ENCODE assay signal across 8 cellular contexts in genomic region chr9:73565833-73566465, GRCh38.
DNase-seq lines count a peak whose midpoint lies in the region; ATAC-seq and TF ChIP-seq lines count a peak whose summit lies in the region.

No MANE protein-coding gene starts in this region.

- H3K9me3 Mint-ChIP-seq in activated naive CD8-positive, alpha-beta T cell treated with anti-CD3 and anti-CD28 coated beads, Interleukin-2, amount 50 U/mL, for 24 hours = peaks cover 8% of the 10 kb centered on the region

- no peak overlapping the region for H3K27ac Mint-ChIP-seq in activated naive CD8-positive, alpha-beta T cell treated with anti-CD3 and anti-CD28 coated beads, Interleukin-2, amount 50 U/mL, for 24 hours

- H3K36me3 ChIP-seq in osteoblast (ENCODE audit: insufficient read depth, low read length) = no peaks in the 10 kb centered on the region

- ATAC-seq in GM18498 (IDR thresholded peaks at IDR 0.05; ENCODE audit: unreplicated experiment) = no peak
- ATAC-seq in activated naive CD8-positive, alpha-beta T cell treated with anti-CD3 and anti-CD28 coated beads, Interleukin-2, amount 50 U/mL, for 24 hours = no peak

- H3K4me3 Mint-ChIP-seq in activated naive CD8-positive, alpha-beta T cell treated with anti-CD3 and anti-CD28 coated beads, Interleukin-2, amount 50 U/mL, for 24 hours = no peak overlapping the region

- H3K9me3 ChIP-seq in osteoblast (ENCODE audit: low read depth, low read length) = no peaks in the 10 kb centered on the region

- no peaks in the 10 kb centered on the region for H3K36me3 Mint-ChIP-seq in activated naive CD8-positive, alpha-beta T cell treated with anti-CD3 and anti-CD28 coated beads, Interleukin-2, amount 50 U/mL, for 24 hours (ENCODE audit: low read depth)

- H3K4me1 Mint-ChIP-seq in activated naive CD8-positive, alpha-beta T cell treated with anti-CD3 and anti-CD28 coated beads, Interleukin-2, amount 50 U/mL, for 24 hours = no peaks in the 10 kb centered on the region

- no peak overlapping the region for H3K4me3 ChIP-seq in epithelial cell of esophagus (ENCODE audit: low read length)
- H3K4me3 ChIP-seq in osteoblast (ENCODE audit: insufficient read depth, low read length) = no peak overlapping the region

- H3K27me3 Mint-ChIP-seq in activated naive CD8-positive, alpha-beta T cell treated with anti-CD3 and anti-CD28 coated beads, Interleukin-2, amount 50 U/mL, for 24 hours = no peaks in the 10 kb centered on the region

- no peaks in the 10 kb centered on the region for H3K4me1 ChIP-seq in osteoblast (ENCODE audit: insufficient read depth, low read length)

- no peaks in the 10 kb centered on the region for H3K79me2 ChIP-seq in osteoblast (ENCODE audit: insufficient read depth, low read length)

- no peak overlapping the region for H2AFZ ChIP-seq in osteoblast (ENCODE audit: low read length)

- no peaks in the 10 kb centered on the region for H4K20me1 ChIP-seq in osteoblast (ENCODE audit: insufficient read depth, low read length)

- TF ChIP-seq CTCF in GM13976 (IDR thresholded peaks at IDR 0.05; ENCODE audit: borderline replicate concordance, control extremely low read depth, extremely low read depth, insufficient read depth, missing control alignments) = peak; percentile 35
- TF ChIP-seq CTCF in epithelial cell of esophagus (IDR thresholded peaks at IDR 0.05; ENCODE audit: insufficient read depth, low read depth, low read length, missing control alignments) = peak; percentile 78
- peak; percentile 52 for TF ChIP-seq CTCF in osteoblast (IDR thresholded peaks at IDR 0.05; ENCODE audit: extremely low read depth, low read depth, low read length)

- DNase-seq in GM13976 (ENCODE audit: low spot score) (no peak), NCI-H1092 (lab: John Stamatoyannopoulos, UW) (peak; percentile 50), epithelial cell of esophagus (ENCODE audit: low read depth) (peak; percentile 59), osteoblast (ENCODE audit: insufficient read length, low spot score, missing footprints) (no peak), NCI-H146 (lab: John Stamatoyannopoulos, UW) (no peak), NCI-H1694 (lab: John Stamatoyannopoulos, UW) (no peak)
- no peak for DNase-seq in activated naive CD8-positive, alpha-beta T cell treated with anti-CD3 and anti-CD28 coated beads, Interleukin-2, amount 50 U/mL, for 24 hours

- no peak overlapping the region for H3K4me2 ChIP-seq in osteoblast (ENCODE audit: insufficient read depth, low read length)

- H3K27me3 ChIP-seq in osteoblast (ENCODE audit: insufficient read depth, low read length) = no peaks in the 10 kb centered on the region

- no peak overlapping the region for H3K27ac ChIP-seq in osteoblast (ENCODE audit: low read depth, low read length)

- in situ Hi-C loops in GM13976 (cut with MboI; ENCODE audit: low sequenced_read_pairs, unreplicated experiment) = no loop called here

Comparison
In these comparisons a context has a peak if more than half of its experiments do, and no peak if none do; other contexts are left out.
1. DNase-seq: peak in NCI-H1092 (single experiment) and epithelial cell of esophagus (single experiment); none in GM13976 (single experiment), osteoblast (single experiment), NCI-H146 (single experiment), activated naive CD8-positive, alpha-beta T cell treated with anti-CD3 and anti-CD28 coated beads, Interleukin-2, amount 50 U/mL, for 24 hours (single experiment) and NCI-H1694 (single experiment).
2. Peak in every context shown above with its lines, with median percentiles within 50 percentile points of each other: CTCF ChIP-seq.